Comparison of ENCODE assay signal across 8 cellular contexts in the genomic region with DNA sequence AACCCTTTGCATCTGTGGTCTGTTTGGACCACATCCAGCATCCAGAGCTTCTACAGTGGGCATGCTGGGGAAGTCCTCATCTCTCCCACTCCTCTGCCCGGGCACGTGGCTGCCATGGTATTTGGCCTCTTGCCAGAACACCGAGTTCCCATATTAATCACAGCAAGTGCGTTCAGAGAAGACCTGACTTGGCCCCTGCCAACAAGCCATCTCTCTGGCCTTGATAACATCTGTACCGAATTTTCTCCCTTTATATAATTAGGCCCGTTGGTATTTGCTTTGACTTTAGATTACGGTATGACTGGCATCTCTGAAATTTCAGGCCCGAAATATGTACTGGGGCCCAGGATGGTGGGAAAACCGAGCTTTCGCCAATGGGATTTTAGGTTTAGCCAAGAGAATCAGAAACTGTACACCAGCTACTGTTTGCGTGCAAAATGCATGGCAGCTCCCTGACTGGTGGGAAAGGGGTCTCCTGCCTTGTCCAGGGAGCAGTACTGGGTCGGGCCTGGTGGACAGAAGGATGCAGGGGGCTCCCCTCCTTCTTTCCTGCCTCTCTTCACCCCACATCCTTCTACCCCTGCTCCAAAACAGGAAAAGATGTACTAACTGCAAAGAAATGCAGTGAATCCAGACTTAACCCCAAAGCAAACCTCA.
DNase-seq lines count a peak whose midpoint lies in the region; ATAC-seq and TF ChIP-seq lines count a peak whose summit lies in the region.

No MANE protein-coding gene starts in this region.

- H3K4me3 ChIP-seq in Panc1 (ENCODE audit: low read depth in 2 of 2, low read length in 2 of 2): no peak overlapping the region
- H3K4me3 ChIP-seq in esophagus squamous epithelium: no peak overlapping the region
- H3K4me3 ChIP-seq in retinal pigment epithelial cell (ENCODE audit: low read length): no peak overlapping the region

- no peak for TF ChIP-seq POLR2A in esophagus squamous epithelium (IDR thresholded peaks at IDR 0.05)

- DNase-seq in Daoy (ENCODE audit: low read depth) (peak; percentile 94), Panc1 (ENCODE audit: low read depth, low spot score) (no peak), esophagus squamous epithelium (lab: John Stamatoyannopoulos, UW) (no peak), retinal pigment epithelial cell (ENCODE audit: low read depth) (peak; percentile 91), pons (ENCODE audit: low spot score) (no peak)

- in situ Hi-C loops in Panc1 (cut with HindIII; ENCODE audit: low pct_unique_long_range_greater_than_20kb, low sequenced_read_pairs): no loop called here

- no peak for TF ChIP-seq CTCF in Panc1 (IDR thresholded peaks at IDR 0.05)
- TF ChIP-seq CTCF in esophagus squamous epithelium (IDR thresholded peaks at IDR 0.05): no peak
- no peak for TF ChIP-seq CTCF in retinal pigment epithelial cell (conservative IDR thresholded peaks at IDR 0.05; ENCODE audit: low read depth, low read length)

- POLR2A ChIA-PET in Panc1 (lab: Charles Lee): interaction anchor here (0.6 kb wide), 1 partner anchor 435 kb away, joined by 5 read pairs; no protein-coding TSS in a partner anchor

- H3K36me3 ChIP-seq in Panc1 (ENCODE audit: control insufficient read depth, insufficient read depth, low read length) (no peaks in the 10 kb centered on the region), esophagus squamous epithelium (peaks cover 0 to 5% (median 0%) of the 10 kb centered on the region in 3 donors)

- CTCF ChIA-PET in Panc1 (lab: Charles Lee): no interaction called here

- intact Hi-C loops in Panc1 (cut with micrococcal nuclease; ENCODE audit: unreplicated experiment): no loop called here
- intact Hi-C loops in esophagus squamous epithelium (cut with DNase I): no loop called here

- no TSS peak for BruUV-seq in Panc1 (replicated peaks; lab: Mats Ljungman, UMichigan)

- H3K9me3 ChIP-seq in Panc1 (ENCODE audit: control insufficient read depth, insufficient read depth, low read depth, low read length): no peaks in the 10 kb centered on the region
- no peaks in the 10 kb centered on the region for H3K9me3 ChIP-seq in esophagus squamous epithelium

- ATAC-seq in Panc1 (0 out of 2 replicates have a peak, but pooled peaks have one; percentile 27), HG03378 (IDR thresholded peaks at IDR 0.05; ENCODE audit: unreplicated experiment) (no peak), GM19351 (IDR thresholded peaks at IDR 0.05; ENCODE audit: unreplicated experiment) (no peak), GM18909 (IDR thresholded peaks at IDR 0.05; ENCODE audit: poor library complexity, unreplicated experiment) (no peak)

- no peaks in the 10 kb centered on the region for H3K27me3 ChIP-seq in Panc1 (ENCODE audit: control insufficient read depth, insufficient read depth, low read length)
- H3K27me3 ChIP-seq in esophagus squamous epithelium: no peaks in the 10 kb centered on the region

- H3K27ac ChIP-seq in Panc1 (ENCODE audit: low read length): peak overlapping the region; percentile 59
- H3K27ac ChIP-seq in esophagus squamous epithelium: peak overlapping the region; percentile 7 to 72 (median 67)

- H3K4me1 ChIP-seq in Panc1 (ENCODE audit: control insufficient read depth, insufficient read depth, low read length) (peaks cover 25% of the 10 kb centered on the region), esophagus squamous epithelium (peaks cover 0 to 36% (median 22%) of the 10 kb centered on the region in 3 donors)

- 50% methylated on average over 10 to 12 of the region's 12 CpGs for WGBS in esophagus squamous epithelium, 2 donors

Comparison
In these comparisons a context has a peak if more than half of its experiments do, and no peak if none do; other contexts are left out.
1. DNase-seq: peak in Daoy (single experiment) and retinal pigment epithelial cell (single experiment); none in Panc1 (single experiment), esophagus squamous epithelium (single experiment) and pons (single experiment).